13 cellular contexts compared by ENCODE assay signal in the genomic region with DNA sequence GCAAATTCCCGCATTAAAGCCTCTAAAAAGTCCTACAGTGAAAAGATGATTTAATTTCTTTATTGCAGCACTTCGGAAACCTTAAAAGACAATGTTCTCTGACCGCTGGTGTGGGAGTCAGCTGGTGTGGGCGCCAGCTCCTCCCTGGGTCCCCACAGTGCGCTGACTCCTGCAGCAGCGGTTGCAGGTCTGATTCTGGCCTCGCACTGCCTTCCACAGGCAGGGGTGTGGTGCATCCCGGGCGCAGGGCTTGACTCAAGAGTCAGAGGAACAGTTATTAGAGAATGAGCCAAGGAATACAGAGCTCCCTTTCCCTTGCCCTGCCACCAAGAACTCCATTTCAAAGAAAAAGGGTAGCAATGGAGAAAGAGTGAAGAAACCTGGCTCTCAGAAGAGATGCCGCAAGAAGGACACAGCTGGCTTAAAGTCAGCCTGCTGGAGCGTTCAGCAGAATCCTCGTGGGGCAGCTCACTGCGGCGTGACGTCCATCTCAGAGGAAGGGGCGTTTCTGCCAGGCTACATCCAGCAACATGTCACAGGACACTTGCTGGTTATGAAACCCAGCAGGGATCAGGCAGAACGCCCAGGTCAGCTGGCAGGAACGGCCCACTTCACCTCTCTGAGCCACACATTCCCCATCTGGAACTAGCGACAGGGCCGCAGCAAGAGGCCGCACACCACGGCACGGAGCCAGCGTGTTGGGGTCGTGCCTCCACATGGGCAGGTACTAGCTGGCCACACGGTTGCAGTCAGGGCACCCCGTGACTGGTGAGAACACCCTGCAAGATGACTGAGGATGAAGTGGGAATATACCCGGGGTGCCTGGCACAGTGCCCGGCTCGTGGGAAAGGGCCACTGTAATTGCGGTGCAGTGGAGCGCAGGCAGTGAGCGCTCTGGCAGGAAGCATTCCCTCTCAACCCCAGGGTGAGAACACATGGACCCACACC. TPM values are rescaled to one million over a fixed set of nuclear protein-coding genes. Genes with fewer than 3 reads are reported as not detected.
DNase-seq lines count a peak whose midpoint lies in the region; ATAC-seq and TF ChIP-seq lines count a peak whose summit lies in the region.
"Had no signal": no experiment of that assay in that cellular context is flagged by ENCODE, and none has a peak within 500 bp of the region (broad histone marks: within the 10 kb centered on the region; RNA-seq: fewer than 3 reads in every experiment).

No MANE protein-coding gene starts in this region.

- no peaks in the 10 kb centered on the region for H3K9me3 ChIP-seq in upper lobe of left lung
- H3K9me3 ChIP-seq: A549 had no signal

- H3K4me3 Mint-ChIP-seq in activated CD4-positive, alpha-beta T cell treated with anti-CD3 and anti-CD28 coated beads, Interleukin-2, amount 10 ng/mL, durations not matched to agents 7 days and 5 days: no peak overlapping the region

- peaks cover 0 to 4% (median 1%) of the 10 kb centered on the region in 4 donors for H3K4me1 ChIP-seq in upper lobe of left lung

- no peak overlapping the region for H3K27ac Mint-ChIP-seq in activated CD4-positive, alpha-beta T cell treated with anti-CD3 and anti-CD28 coated beads, Interleukin-2, amount 10 ng/mL, durations not matched to agents 7 days and 5 days

- peak; percentile 36 for DNase-seq in activated effector memory CD4-positive, alpha-beta T cell treated with anti-CD3 and anti-CD28 coated beads, Interleukin-2, amount 50 U/mL, for 16 hours
- no peak for DNase-seq in activated effector memory CD4-positive, alpha-beta T cell treated with Interleukin-2 at 50 U/mL for 16 hours
- DNase-seq in dorsolateral prefrontal cortex (peak in 6 of 10 donors; percentile 28 to 63 (median 37)), lower leg skin (ENCODE audit: low spot score in 2 of 2) (peak; percentile 76 to 96), upper lobe of left lung (peak in 1 of 2 donors; percentile 84), NCI-H1417 (lab: John Stamatoyannopoulos, UW) (no peak), CD1c-positive myeloid dendritic cell (ENCODE audit: extremely low spot score) (no peak)
- DNase-seq in activated CD4-positive, alpha-beta T cell treated with anti-CD3 and anti-CD28 coated beads, Interleukin-2, amount 10 ng/mL, durations not matched to agents 7 days and 5 days: no peak
- DNase-seq: activated CD4-positive, alpha-beta T cell treated with anti-CD3 and anti-CD28 coated beads, Interleukin-2, amount 50 U/mL, for 1 hour; amniotic stem cell; stimulated activated CD4-positive, alpha-beta T cell treated with anti-CD3 and anti-CD28 coated beads, Interleukin-4, amount 100 ng/mL, for 1 hour; trophoblast cell had no signal

- no peaks in the 10 kb centered on the region for H3K36me3 ChIP-seq in upper lobe of left lung

- no peaks in the 10 kb centered on the region for H3K4me1 Mint-ChIP-seq in activated CD4-positive, alpha-beta T cell treated with anti-CD3 and anti-CD28 coated beads, Interleukin-2, amount 10 ng/mL, durations not matched to agents 7 days and 5 days

- intact Hi-C loops in dorsolateral prefrontal cortex (cut with DNase I): loop anchor here (5.0 to 10.0 kb wide), 2 partner anchors 415 to 553 kb away; partner anchors contain the start of gene MPPED1 (in 1 of the 2)
- intact Hi-C loops in lower leg skin (cut with DNase I; ENCODE audit: low total_unique reads): loop anchor here (5.0 kb wide), 1 partner anchor 443 kb away; no protein-coding TSS in a partner anchor

- TF ChIP-seq CTCF in dorsolateral prefrontal cortex (IDR thresholded peaks at IDR 0.05 in 54 of 56, conservative IDR thresholded peaks at IDR 0.05 in 2 of 56; ENCODE audit: low read depth in 1 of 56, partially characterized antibody in 56 of 56) (no peak), lower leg skin (IDR thresholded peaks at IDR 0.05) (no peak), upper lobe of left lung (IDR thresholded peaks at IDR 0.05) (no peak)

- ATAC-seq in upper lobe of left lung (ENCODE audit: low FRiP score in 2 of 2): peak in 1 of 2 donors; percentile 79
- ATAC-seq: A549 had no signal

- POLR2A ChIA-PET in activated CD4-positive, alpha-beta T cell treated with anti-CD3 and anti-CD28 coated beads, Interleukin-2, amount 10 ng/mL, durations not matched to agents 7 days and 5 days (lab: Charles Lee): no interaction called here

- TF ChIP-seq EP300 in upper lobe of left lung (IDR thresholded peaks at IDR 0.05): peak in 1 of 4 donors; percentile 40

- WGBS in lower leg skin, 2 donors: 52% methylated on average over 33 of the region's 33 CpGs
- 57 to 66% methylated on average over 25 to 31 of the region's 33 CpGs for WGBS in upper lobe of left lung, 2 donors

- H3K27me3 ChIP-seq in dorsolateral prefrontal cortex (peaks cover 0 to 3% (median 0%) of the 10 kb centered on the region in 45 donors), upper lobe of left lung (no peaks in the 10 kb centered on the region)

- TF ChIP-seq POLR2A in lower leg skin (IDR thresholded peaks at IDR 0.05): no peak
- TF ChIP-seq POLR2A in upper lobe of left lung (IDR thresholded peaks at IDR 0.05): no peak

- H3K9me3 Mint-ChIP-seq in activated CD4-positive, alpha-beta T cell treated with anti-CD3 and anti-CD28 coated beads, Interleukin-2, amount 10 ng/mL, durations not matched to agents 7 days and 5 days: no peaks in the 10 kb centered on the region

- peaks cover 2% of the 10 kb centered on the region for H3K27me3 Mint-ChIP-seq in activated CD4-positive, alpha-beta T cell treated with anti-CD3 and anti-CD28 coated beads, Interleukin-2, amount 10 ng/mL, durations not matched to agents 7 days and 5 days

- CTCF ChIA-PET in activated CD4-positive, alpha-beta T cell treated with anti-CD3 and anti-CD28 coated beads, Interleukin-2, amount 10 ng/mL, durations not matched to agents 7 days and 5 days (lab: Charles Lee): interaction anchor here (1.4 kb wide), 1 partner anchor 10 kb away, joined by 3 read pairs; no protein-coding TSS in a partner anchor

- H3K27ac ChIP-seq in dorsolateral prefrontal cortex: peak overlapping the region in 50 of 59 donors; percentile 19 to 92 (median 68)
- peak overlapping the region; percentile 55 to 84 (median 72) for H3K27ac ChIP-seq in upper lobe of left lung
- H3K27ac ChIP-seq: A549 had no signal

- no peaks in the 10 kb centered on the region for H3K36me3 Mint-ChIP-seq in activated CD4-positive, alpha-beta T cell treated with anti-CD3 and anti-CD28 coated beads, Interleukin-2, amount 10 ng/mL, durations not matched to agents 7 days and 5 days (ENCODE audit: low read depth)

- H3K4me3 ChIP-seq in dorsolateral prefrontal cortex (no peak overlapping the region), lower leg skin (ENCODE audit: low read depth, poor library complexity, severe bottlenecking) (no peak overlapping the region), upper lobe of left lung (no peak overlapping the region)
- H3K4me3 ChIP-seq: A549 had no signal

RNA-seq across cellular contexts. Expression of gene EFCAB6, which starts 18.1 kb away (rescaled TPM):
- total RNA-seq in dorsolateral prefrontal cortex: 10 to 100 TPM in 111 of 120 experiments, 1 to 10 TPM in 9; 6.6 to 23.9 (median 13.5) TPM
- 1 to 10 TPM in 3 of 4 donors, under 1 TPM in 1; 0.44 to 4.2 (median 1.8) TPM for total RNA-seq in lower leg skin
- total RNA-seq in upper lobe of left lung: 10 to 100 TPM in 2 of 6 donors, 1 to 10 TPM in 4; 2.4 to 94.3 (median 6.6) TPM
- total RNA-seq in activated CD4-positive, alpha-beta T cell treated with anti-CD3 and anti-CD28 coated beads, Interleukin-2, amount 10 ng/mL, durations not matched to agents 7 days and 5 days: under 1 TPM; 0.15 to 0.20 TPM

RNA-seq across cellular contexts. Expression of gene SULT4A1, which starts 32.1 kb away (rescaled TPM):
- total RNA-seq in dorsolateral prefrontal cortex: 100 to 1,000 TPM in 109 of 120 experiments, 10 to 100 TPM in 11; 42.4 to 278 (median 186) TPM
- total RNA-seq in lower leg skin: not detected
- not detected for total RNA-seq in upper lobe of left lung
- total RNA-seq in activated CD4-positive, alpha-beta T cell treated with anti-CD3 and anti-CD28 coated beads, Interleukin-2, amount 10 ng/mL, durations not matched to agents 7 days and 5 days: not detected

Comparison
In these comparisons a context has a peak if more than half of its experiments do, and no peak if none do; other contexts are left out.
1. DNase-seq: peak in activated effector memory CD4-positive, alpha-beta T cell treated with anti-CD3 and anti-CD28 coated beads, Interleukin-2, amount 50 U/mL, for 16 hours (single experiment), dorsolateral prefrontal cortex (6 of 10) and lower leg skin (2 of 2); none in activated effector memory CD4-positive, alpha-beta T cell treated with Interleukin-2 at 50 U/mL for 16 hours (single experiment), NCI-H1417 (0 of 3), CD1c-positive myeloid dendritic cell (single experiment) and activated CD4-positive, alpha-beta T cell treated with anti-CD3 and anti-CD28 coated beads, Interleukin-2, amount 10 ng/mL, durations not matched to agents 7 days and 5 days (single experiment).
2. RNA of gene SULT4A1, which starts 32.1 kb away (total RNA-seq): 42.4 to 278 TPM in dorsolateral prefrontal cortex; not detected in lower leg skin, not detected in upper lobe of left lung and not detected in activated CD4-positive, alpha-beta T cell treated with anti-CD3 and anti-CD28 coated beads, Interleukin-2, amount 10 ng/mL, durations not matched to agents 7 days and 5 days; every median in the first group is over 10 times any median in the second.